Comparison of ENCODE assay signal across 32 cellular contexts in the genomic region with DNA sequence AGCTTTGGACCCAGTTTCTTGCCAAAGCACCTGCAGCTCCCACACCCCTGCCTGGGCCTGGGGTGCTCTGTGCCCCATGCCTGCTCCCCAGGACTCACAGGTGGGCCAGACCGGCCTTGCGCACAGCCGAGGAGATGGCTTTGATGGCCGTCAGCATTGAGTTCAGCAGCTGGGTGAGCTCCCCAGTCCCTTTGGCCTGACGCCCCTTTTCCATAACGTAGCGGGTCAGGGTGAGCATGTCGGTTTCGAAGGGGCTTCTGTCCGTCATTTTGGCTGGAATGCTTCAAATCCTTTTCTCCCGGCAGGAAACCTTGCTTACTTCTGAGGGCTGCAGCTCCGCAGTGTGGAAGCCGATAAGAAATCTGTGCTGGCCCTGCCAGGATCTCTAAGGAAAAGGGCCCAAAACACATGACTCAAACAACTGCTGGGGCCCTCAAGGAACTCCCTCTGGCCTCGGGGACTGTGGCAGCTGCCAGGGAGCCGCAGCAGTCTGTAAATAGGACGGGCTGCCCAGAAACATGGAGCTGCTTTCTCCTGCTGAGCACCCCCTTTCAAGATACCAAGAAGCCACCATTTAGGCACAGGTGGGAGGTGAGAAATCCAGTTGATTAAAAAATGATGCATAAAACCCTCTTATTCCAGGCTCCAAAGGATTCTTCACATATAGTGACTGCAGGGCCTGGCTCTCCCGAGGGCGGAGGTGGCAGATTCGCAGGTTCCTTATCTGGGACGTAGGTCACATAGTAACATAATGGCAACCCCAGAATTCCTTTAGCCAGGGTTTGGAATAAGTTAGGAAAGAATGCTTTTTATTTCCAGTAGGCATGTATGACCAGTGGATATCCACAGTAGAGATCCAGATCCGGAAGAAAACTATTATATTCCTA. TPM values are rescaled to one million over a fixed set of nuclear protein-coding genes. Genes with fewer than 3 reads are reported as not detected.
A peak's percentile ranks its signal among the peaks of the same experiment; 100 is the strongest.
DNase-seq lines count a peak whose midpoint lies in the region; ATAC-seq and TF ChIP-seq lines count a peak whose summit lies in the region.
"Had no signal": no experiment of that assay in that cellular context is flagged by ENCODE, and none has a peak within 500 bp of the region (broad histone marks: within the 10 kb centered on the region; RNA-seq: fewer than 3 reads in every experiment).

A gene (minus strand): TSS at position 366 of the 887 bp plus-strand sequence. CDS start 98 bp downstream, at position 268.

- peak within 1 kb of the TSS; percentile 50 for H3K27ac Mint-ChIP-seq in neural progenitor cell
- no peak within 1 kb of the TSS for H3K27ac Mint-ChIP-seq in activated naive CD4-positive, alpha-beta T cell treated with anti-CD3 and anti-CD28 coated beads for 36 hours
- H3K27ac Mint-ChIP-seq: activated CD4-positive, alpha-beta memory T cell treated with anti-CD3 and anti-CD28 coated beads, Interleukin-2, amount 10 ng/mL, durations not matched to agents 7 days and 5 days; activated naive CD4-positive, alpha-beta T cell treated with anti-CD3 and anti-CD28 coated beads, Interleukin-2, amount 10 ng/mL, durations not matched to agents 7 days and 5 days; nephron; T-helper 2 cell treated with Interferon-gamma antibody and Interleukin-4, amounts not matched to agents 5 μg/mL and 100 μg/mL, for 36 hours had no signal

- H2AFZ ChIP-seq in neural progenitor cell (replicated peaks), result peak within 1 kb of the TSS; percentile 76

- H3K9ac ChIP-seq in neural progenitor cell, result no peak within 1 kb of the TSS
- H3K9ac ChIP-seq: BLaER1 had no signal

- H3K27me3 Mint-ChIP-seq in neural progenitor cell (ENCODE audit: insufficient read depth, low read depth), result peaks cover 8% of the 10 kb centered on the region
- peaks cover 3% of the 10 kb centered on the region for H3K27me3 Mint-ChIP-seq in activated naive CD4-positive, alpha-beta T cell treated with anti-CD3 and anti-CD28 coated beads for 36 hours (ENCODE audit: low read depth)

- H3K36me3 Mint-ChIP-seq in neural progenitor cell, result no peaks in the 10 kb centered on the region
- H3K36me3 Mint-ChIP-seq in activated naive CD4-positive, alpha-beta T cell treated with anti-CD3 and anti-CD28 coated beads for 36 hours (ENCODE audit: low read depth), result no peaks in the 10 kb centered on the region
- H3K36me3 Mint-ChIP-seq: activated naive CD4-positive, alpha-beta T cell treated with anti-CD3 and anti-CD28 coated beads, Interleukin-2, amount 10 ng/mL, durations not matched to agents 7 days and 5 days had no signal

- intact Hi-C loops in body of pancreas (cut with DNase I), result no loop called here
- intact Hi-C loops in stomach (cut with DNase I; ENCODE audit: low total_unique reads), result no loop called here
- intact Hi-C loops in activated naive CD4-positive, alpha-beta T cell treated with anti-CD3 and anti-CD28 coated beads for 36 hours (cut with micrococcal nuclease), result no loop called here

- no peaks in the 10 kb centered on the region for H4K20me1 ChIP-seq in neural progenitor cell (ENCODE audit: low read depth)
- H4K20me1 ChIP-seq: BLaER1 had no signal

- H3K27ac ChIP-seq in body of pancreas (peak within 1 kb of the TSS in 3 of 4 donors; percentile 61 to 67 (median 63)), neural progenitor cell (peak within 1 kb of the TSS; percentile 37), stomach (peak within 1 kb of the TSS; percentile 70 to 80 (median 77))
- H3K27ac ChIP-seq: BLaER1, breast epithelium, heart left ventricle, ovary, right atrium auricular region, transverse colon had no signal

- no peak within 1 kb of the TSS for H3K4me2 ChIP-seq in neural progenitor cell

- ATAC-seq in body of pancreas (peak; percentile 89), omental fat pad (ENCODE audit: low FRiP score) (no peak)

- no peaks in the 10 kb centered on the region for H3F3A ChIP-seq in neural progenitor cell (ENCODE audit: low read depth)

- TF ChIP-seq CTCF in body of pancreas (IDR thresholded peaks at IDR 0.05) (no peak), fibroblast of pulmonary artery (IDR thresholded peaks at IDR 0.05; ENCODE audit: low read length, missing control alignments) (no peak), neural progenitor cell (IDR thresholded peaks at IDR 0.05) (no peak), stomach (IDR thresholded peaks at IDR 0.05) (no peak), omental fat pad (IDR thresholded peaks at IDR 0.05) (no peak)

- no peaks in the 10 kb centered on the region for H3K9me3 ChIP-seq in body of pancreas
- H3K9me3 ChIP-seq in neural progenitor cell (ENCODE audit: low read depth), result no peaks in the 10 kb centered on the region
- H3K9me3 ChIP-seq in stomach, result no peaks in the 10 kb centered on the region
- H3K9me3 ChIP-seq: BLaER1, breast epithelium, HAP-1, heart left ventricle, ovary, right atrium auricular region, transverse colon had no signal

- no peak within 1 kb of the TSS for H3K4me3 Mint-ChIP-seq in neural progenitor cell
- H3K4me3 Mint-ChIP-seq in activated naive CD4-positive, alpha-beta T cell treated with anti-CD3 and anti-CD28 coated beads for 36 hours, result no peak within 1 kb of the TSS
- H3K4me3 Mint-ChIP-seq: activated CD4-positive, alpha-beta memory T cell treated with anti-CD3 and anti-CD28 coated beads, Interleukin-2, amount 10 ng/mL, durations not matched to agents 7 days and 5 days; activated naive CD4-positive, alpha-beta T cell treated with anti-CD3 and anti-CD28 coated beads, Interleukin-2, amount 10 ng/mL, durations not matched to agents 7 days and 5 days; T-helper 2 cell treated with Interferon-gamma antibody and Interleukin-4, amounts not matched to agents 5 μg/mL and 100 μg/mL, for 36 hours had no signal

- peaks cover 3% of the 10 kb centered on the region for H3K9me3 Mint-ChIP-seq in neural progenitor cell
- no peaks in the 10 kb centered on the region for H3K9me3 Mint-ChIP-seq in activated naive CD4-positive, alpha-beta T cell treated with anti-CD3 and anti-CD28 coated beads for 36 hours
- H3K9me3 Mint-ChIP-seq: activated CD4-positive, alpha-beta memory T cell treated with anti-CD3 and anti-CD28 coated beads, Interleukin-2, amount 10 ng/mL, durations not matched to agents 7 days and 5 days; activated naive CD4-positive, alpha-beta T cell treated with anti-CD3 and anti-CD28 coated beads, Interleukin-2, amount 10 ng/mL, durations not matched to agents 7 days and 5 days; nephron; T-helper 2 cell treated with Interferon-gamma antibody and Interleukin-4, amounts not matched to agents 5 μg/mL and 100 μg/mL, for 36 hours had no signal

- no peaks in the 10 kb centered on the region for H3K27me3 ChIP-seq in body of pancreas
- H3K27me3 ChIP-seq in neural progenitor cell, result no peaks in the 10 kb centered on the region
- H3K27me3 ChIP-seq in stomach, result peaks cover 0 to 11% (median 0%) of the 10 kb centered on the region in 3 donors
- H3K27me3 ChIP-seq: BLaER1, breast epithelium, ovary, right atrium auricular region, transverse colon had no signal

- H3K4me1 ChIP-seq in body of pancreas (peaks cover 20% of the 10 kb centered on the region), neural progenitor cell (no peaks in the 10 kb centered on the region), stomach (peaks cover 5 to 13% (median 8%) of the 10 kb centered on the region in 4 donors)
- H3K4me1 ChIP-seq: breast epithelium, HAP-1, heart left ventricle, right atrium auricular region, transverse colon had no signal

- no peaks in the 10 kb centered on the region for H3K79me2 ChIP-seq in neural progenitor cell (ENCODE audit: low read depth)

- H3K4me3 ChIP-seq in body of pancreas (no peak within 1 kb of the TSS), fibroblast of pulmonary artery (replicated peaks; ENCODE audit: low read depth, low read length) (no peak within 1 kb of the TSS), neural progenitor cell (no peak within 1 kb of the TSS), stomach (peak within 1 kb of the TSS; percentile 21 to 47 (median 31))
- H3K4me3 ChIP-seq: BLaER1, breast epithelium, HAP-1, heart left ventricle, lung, ovary, right atrium auricular region, transverse colon had no signal

- TF ChIP-seq POLR2A in body of pancreas (IDR thresholded peaks at IDR 0.05) (peak in 1 of 3 donors; percentile 30), stomach (IDR thresholded peaks at IDR 0.05) (no peak)

- no peaks in the 10 kb centered on the region for H3K36me3 ChIP-seq in body of pancreas (replicated peaks in 1 of 2; ENCODE audit: insufficient read depth in 1 of 2, low read depth in 2 of 2)
- no peaks in the 10 kb centered on the region for H3K36me3 ChIP-seq in neural progenitor cell
- H3K36me3 ChIP-seq in stomach, result no peaks in the 10 kb centered on the region
- H3K36me3 ChIP-seq: BLaER1, breast epithelium, HAP-1, heart left ventricle, ovary, right atrium auricular region, transverse colon had no signal

- 27 to 32% methylated on average over 20 to 21 of the region's 21 CpGs for WGBS in body of pancreas, 2 donors
- 31 to 43% (median 36%) methylated on average over 16 to 21 of the region's 21 CpGs for WGBS in stomach, 5 donors

- DNase-seq in body of pancreas (peak; percentile 58 to 81 (median 73)), fibroblast of pulmonary artery (ENCODE audit: low read depth) (peak; percentile 14), neural progenitor cell (ENCODE audit: low spot score) (no peak), stomach (peak; percentile 80), omental fat pad (ENCODE audit: low spot score) (no peak)
- DNase-seq in activated naive CD4-positive, alpha-beta T cell treated with anti-CD3 and anti-CD28 coated beads for 36 hours, result no peak
- no peak for DNase-seq in NK-92 treated with Interleukin-12 subunit alpha and Interleukin-12 subunit beta, amount 100 ng/mL, for 24 hours (lab: John Stamatoyannopoulos, UW)
- DNase-seq: activated CD4-positive, alpha-beta memory T cell treated with anti-CD3 and anti-CD28 coated beads, Interleukin-2, amount 10 ng/mL, durations not matched to agents 7 days and 5 days; activated CD4-positive, alpha-beta T cell treated with anti-CD3 and anti-CD28 coated beads for 1 hour; activated CD8-positive, alpha-beta memory T cell treated with anti-CD3 and anti-CD28 coated beads, Interleukin-2, amount 50 U/mL, for 4 hours; activated naive CD4-positive, alpha-beta T cell treated with anti-CD3 and anti-CD28 coated beads, Interleukin-2, amount 10 ng/mL, durations not matched to agents 7 days and 5 days; effector memory CD4-positive, alpha-beta T cell; foreskin fibroblast; heart left ventricle; kidney; MM.1S; NCI-H2029; NCI-H524 treated with DMSO at 0.1 percent for 48 hours; ovary; stimulated activated CD4-positive, alpha-beta T cell treated with anti-CD3 and anti-CD28 coated beads, Interleukin-12 subunit alpha, Interleukin-12 subunit beta, amount 100 ng/mL, for 4 hours; stimulated activated CD4-positive, alpha-beta T cell treated with anti-CD3 and anti-CD28 coated beads, Interleukin-2, amount 100 ng/mL, for 48 hours; transverse colon had no signal

- peaks cover 3% of the 10 kb centered on the region for H3K4me1 Mint-ChIP-seq in neural progenitor cell
- no peaks in the 10 kb centered on the region for H3K4me1 Mint-ChIP-seq in activated naive CD4-positive, alpha-beta T cell treated with anti-CD3 and anti-CD28 coated beads for 36 hours (ENCODE audit: low read depth)
- H3K4me1 Mint-ChIP-seq: activated CD4-positive, alpha-beta memory T cell treated with anti-CD3 and anti-CD28 coated beads, Interleukin-2, amount 10 ng/mL, durations not matched to agents 7 days and 5 days; activated naive CD4-positive, alpha-beta T cell treated with anti-CD3 and anti-CD28 coated beads, Interleukin-2, amount 10 ng/mL, durations not matched to agents 7 days and 5 days had no signal

- CTCF ChIA-PET in activated naive CD4-positive, alpha-beta T cell treated with anti-CD3 and anti-CD28 coated beads for 36 hours (lab: Charles Lee), result no interaction called here

- TF ChIP-seq EP300 in stomach (IDR thresholded peaks at IDR 0.05), result no peak

RNA-seq across cellular contexts. Expression of the gene that starts here (rescaled TPM):
- 1 to 10 TPM in 1 of 2 donors, under 1 TPM in 1; 0.66 to 3.1 TPM for total RNA-seq in body of pancreas
- not detected in 2 replicates for total RNA-seq in neural progenitor cell (ENCODE audit: low replicate concordance)
- 10 to 100 TPM in 4 of 5 donors, not detected in 1; 15.6 to 86.4 (median 34.7) TPM for total RNA-seq in stomach
- 10 to 100 TPM; 17.8 to 45.8 (median 22.0) TPM for polyA plus RNA-seq in stomach
- total RNA-seq in activated naive CD4-positive, alpha-beta T cell treated with anti-CD3 and anti-CD28 coated beads for 36 hours, result not detected
- not detected for total RNA-seq in omental fat pad
- total RNA-seq: activated CD4-positive, alpha-beta memory T cell treated with anti-CD3 and anti-CD28 coated beads, Interleukin-2, amount 10 ng/mL, durations not matched to agents 7 days and 5 days; breast epithelium; heart left ventricle; kidney; mononuclear cell; ovary; right atrium auricular region; transverse colon had no signal
- polyA plus RNA-seq: AG04450, esophagus, ovary had no signal

Comparison
In these comparisons a context has a peak if more than half of its experiments do, and no peak if none do; other contexts are left out.
1. DNase-seq: peak in body of pancreas (4 of 4), fibroblast of pulmonary artery (single experiment) and stomach (single experiment); none in neural progenitor cell (single experiment), activated naive CD4-positive, alpha-beta T cell treated with anti-CD3 and anti-CD28 coated beads for 36 hours (single experiment), NK-92 treated with Interleukin-12 subunit alpha and Interleukin-12 subunit beta, amount 100 ng/mL, for 24 hours (single experiment) and omental fat pad (single experiment).
2. H3K4me3 ChIP-seq: peak in stomach (4 of 4); none in body of pancreas (0 of 2), fibroblast of pulmonary artery (single experiment) and neural progenitor cell (single experiment).
3. Peak in every context shown above with its lines, with median percentiles within 50 percentile points of each other: H3K27ac ChIP-seq.